In the genomic region with DNA sequence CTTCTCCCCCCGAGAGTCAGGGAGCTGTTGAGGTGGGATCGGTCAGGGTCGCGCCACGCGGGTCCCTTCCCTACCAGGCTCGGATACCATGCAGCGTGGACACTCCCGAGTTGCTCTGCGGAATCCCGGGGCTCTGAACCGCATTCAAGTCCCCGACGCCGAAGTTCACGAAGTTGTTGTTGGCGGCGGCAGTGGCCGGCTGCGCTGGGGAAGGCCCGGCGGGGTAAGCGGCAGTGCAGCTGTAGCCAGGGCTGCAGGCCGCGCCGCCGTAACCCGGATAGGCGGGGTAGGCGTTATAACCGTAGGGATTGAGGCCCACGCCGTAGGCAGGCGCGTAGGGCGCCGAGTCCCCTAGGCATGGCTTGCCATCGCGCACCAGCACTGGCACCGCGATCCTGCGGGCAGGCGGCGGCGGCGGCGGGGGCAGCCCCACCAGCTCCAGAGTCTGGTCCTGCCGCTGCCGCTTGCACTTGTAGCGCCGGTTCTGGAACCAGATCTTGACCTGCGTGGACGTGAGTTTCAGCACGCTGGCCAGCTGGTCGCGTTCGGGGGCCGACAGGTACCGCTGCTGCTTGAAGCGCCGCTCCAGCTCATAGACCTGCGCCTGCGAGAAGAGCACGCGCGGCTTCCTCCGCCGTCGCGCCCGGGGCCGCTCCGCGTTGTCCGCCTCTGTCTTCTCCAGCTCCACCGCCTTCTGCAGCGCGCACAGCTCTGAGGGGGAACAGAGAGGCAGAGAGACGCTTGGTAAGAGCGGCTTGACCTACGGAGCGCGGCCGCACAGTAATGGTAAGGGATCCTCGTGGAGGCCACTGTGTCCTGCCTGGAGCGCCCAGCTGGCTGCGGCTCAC, we compare ENCODE assay signal across 2 cellular contexts.
TF ChIP-seq lines count a peak whose summit lies in the region.

No MANE protein-coding gene starts in this region.

TF ChIP-seq in H1, 55 proteins besides CTCF, POLR2A, EP300 and RAD21:
- TF ChIP-seq SP4 (IDR thresholded peaks at IDR 0.05; ENCODE audit: low read length) (no peak), EZH2 (IDR thresholded peaks at IDR 0.05; ENCODE audit: low read depth, low read length, severe bottlenecking) (peak; percentile 98), POLR2AphosphoS5 (IDR thresholded peaks at IDR 0.05; ENCODE audit: low read depth, low read length) (no peak), GABPA (IDR thresholded peaks at IDR 0.05; ENCODE audit: borderline replicate concordance, insufficient read depth, low read length) (no peak), CBX8 (IDR thresholded peaks at IDR 0.05; ENCODE audit: borderline replicate concordance, low read depth, low read length) (no peak; the same call in 1 of the 2 replicates), FOSL1 (IDR thresholded peaks at IDR 0.05; ENCODE audit: insufficient read depth, low read depth, low read length) (no peak), KDM4A (IDR thresholded peaks at IDR 0.05; ENCODE audit: low read depth, low read length, severe bottlenecking) (peak; percentile 26), SUZ12 (IDR thresholded peaks at IDR 0.05; ENCODE audit: low read length) (peak; percentile 99), RNF2 (IDR thresholded peaks at IDR 0.05; ENCODE audit: borderline replicate concordance, low read depth, low read length, missing control alignments, poor library complexity, severe bottlenecking) (peak; percentile 92), KDM1A (IDR thresholded peaks at IDR 0.05; ENCODE audit: borderline replicate concordance, low read length) (no peak)
- TF ChIP-seq, protein P1, sequence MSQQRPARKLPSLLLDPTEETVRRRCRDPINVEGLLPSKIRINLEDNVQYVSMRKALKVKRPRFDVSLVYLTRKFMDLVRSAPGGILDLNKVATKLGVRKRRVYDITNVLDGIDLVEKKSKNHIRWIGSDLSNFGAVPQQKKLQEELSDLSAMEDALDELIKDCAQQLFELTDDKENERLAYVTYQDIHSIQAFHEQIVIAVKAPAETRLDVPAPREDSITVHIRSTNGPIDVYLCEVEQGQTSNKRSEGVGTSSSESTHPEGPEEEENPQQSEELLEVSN (IDR thresholded peaks at IDR 0.05) = peak; percentile 6; the same call in 1 of the 2 replicates
TF ChIP-seq in H1: peak in this region for 5.

TF ChIP-seq in neural cell, 6 proteins besides CTCF, POLR2A, EP300 and RAD21:
- TF ChIP-seq POLR2AphosphoS5 (IDR thresholded peaks at IDR 0.05) (peak; percentile 44), SMC3 (conservative IDR thresholded peaks at IDR 0.05; ENCODE audit: poor library complexity) (no peak), TAF1 (IDR thresholded peaks at IDR 0.05; ENCODE audit: low read depth) (no peak), MXI1 (conservative IDR thresholded peaks at IDR 0.05; ENCODE audit: poor library complexity, severe bottlenecking) (no peak), EZH2 (IDR thresholded peaks at IDR 0.05; ENCODE audit: borderline replicate concordance, insufficient read depth, low read length, poor library complexity, severe bottlenecking) (peak; percentile 99)
- TF ChIP-seq, protein P2, sequence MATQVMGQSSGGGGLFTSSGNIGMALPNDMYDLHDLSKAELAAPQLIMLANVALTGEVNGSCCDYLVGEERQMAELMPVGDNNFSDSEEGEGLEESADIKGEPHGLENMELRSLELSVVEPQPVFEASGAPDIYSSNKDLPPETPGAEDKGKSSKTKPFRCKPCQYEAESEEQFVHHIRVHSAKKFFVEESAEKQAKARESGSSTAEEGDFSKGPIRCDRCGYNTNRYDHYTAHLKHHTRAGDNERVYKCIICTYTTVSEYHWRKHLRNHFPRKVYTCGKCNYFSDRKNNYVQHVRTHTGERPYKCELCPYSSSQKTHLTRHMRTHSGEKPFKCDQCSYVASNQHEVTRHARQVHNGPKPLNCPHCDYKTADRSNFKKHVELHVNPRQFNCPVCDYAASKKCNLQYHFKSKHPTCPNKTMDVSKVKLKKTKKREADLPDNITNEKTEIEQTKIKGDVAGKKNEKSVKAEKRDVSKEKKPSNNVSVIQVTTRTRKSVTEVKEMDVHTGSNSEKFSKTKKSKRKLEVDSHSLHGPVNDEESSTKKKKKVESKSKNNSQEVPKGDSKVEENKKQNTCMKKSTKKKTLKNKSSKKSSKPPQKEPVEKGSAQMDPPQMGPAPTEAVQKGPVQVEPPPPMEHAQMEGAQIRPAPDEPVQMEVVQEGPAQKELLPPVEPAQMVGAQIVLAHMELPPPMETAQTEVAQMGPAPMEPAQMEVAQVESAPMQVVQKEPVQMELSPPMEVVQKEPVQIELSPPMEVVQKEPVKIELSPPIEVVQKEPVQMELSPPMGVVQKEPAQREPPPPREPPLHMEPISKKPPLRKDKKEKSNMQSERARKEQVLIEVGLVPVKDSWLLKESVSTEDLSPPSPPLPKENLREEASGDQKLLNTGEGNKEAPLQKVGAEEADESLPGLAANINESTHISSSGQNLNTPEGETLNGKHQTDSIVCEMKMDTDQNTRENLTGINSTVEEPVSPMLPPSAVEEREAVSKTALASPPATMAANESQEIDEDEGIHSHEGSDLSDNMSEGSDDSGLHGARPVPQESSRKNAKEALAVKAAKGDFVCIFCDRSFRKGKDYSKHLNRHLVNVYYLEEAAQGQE (IDR thresholded peaks at IDR 0.05; ENCODE audit: borderline replicate concordance) = no peak
